In genomic region chrX:7147978-7148824, GRCh38 we compare ENCODE assay signal across 1 cellular context.
TF ChIP-seq lines count a peak whose summit lies in the region.

PUDP (minus strand) TSS chrX:7148153; CDS start chrX:7148113, 40 bp downstream.

TF ChIP-seq in H1, 55 proteins besides CTCF, POLR2A, EP300 and RAD21 (continued from another document):
- TF ChIP-seq CHD1 (IDR thresholded peaks at IDR 0.05; ENCODE audit: low read depth, low read length) (no peak), TCF12 (IDR thresholded peaks at IDR 0.05; ENCODE audit: low read depth, low read length) (no peak), BCL11A (IDR thresholded peaks at IDR 0.05; ENCODE audit: low read depth in 2 of 2, low read length in 2 of 2) (no peak), ZNF274 (IDR thresholded peaks at IDR 0.05; ENCODE audit: borderline replicate concordance, extremely low read depth, low read length) (no peak), TAF7 (optimal IDR thresholded peaks at IDR 0.05; ENCODE audit: borderline replicate concordance, low read depth, low read length) (no peak), SUZ12 (IDR thresholded peaks at IDR 0.05; ENCODE audit: low read length) (no peak), ASH2L (IDR thresholded peaks at IDR 0.05; ENCODE audit: low read length) (peak; percentile 52), RNF2 (IDR thresholded peaks at IDR 0.05; ENCODE audit: borderline replicate concordance, low read depth, low read length, missing control alignments, poor library complexity, severe bottlenecking) (no peak), NANOG (IDR thresholded peaks at IDR 0.05; ENCODE audit: insufficient read depth, low read depth, low read length, poor library complexity, severe bottlenecking) (no peak), GTF2F1 (IDR thresholded peaks at IDR 0.05; ENCODE audit: borderline replicate concordance, low read depth, low read length) (no peak), PHF8 (conservative IDR thresholded peaks at IDR 0.05; ENCODE audit: low read depth, low read length) (peak; percentile 66; the same call in 1 of the 2 replicates), EZH2 (IDR thresholded peaks at IDR 0.05; ENCODE audit: low read depth, low read length, severe bottlenecking) (no peak), JUND (IDR thresholded peaks at IDR 0.05; ENCODE audit: low read length) (no peak), BACH1 (IDR thresholded peaks at IDR 0.05; ENCODE audit: low read length) (no peak), CHD7 (IDR thresholded peaks at IDR 0.05; ENCODE audit: insufficient replicate concordance, low read length) (no peak), HDAC6 (IDR thresholded peaks at IDR 0.05; ENCODE audit: low read depth, low read length) (no peak), SP4 (IDR thresholded peaks at IDR 0.05; ENCODE audit: low read length) (no peak), EGR1 (IDR thresholded peaks at IDR 0.05; ENCODE audit: borderline replicate concordance, low read depth, low read length) (no peak), BRCA1 (IDR thresholded peaks at IDR 0.05; ENCODE audit: low read depth, low read length) (no peak), GABPA (IDR thresholded peaks at IDR 0.05; ENCODE audit: borderline replicate concordance, insufficient read depth, low read length) (no peak), JUN (IDR thresholded peaks at IDR 0.05; ENCODE audit: low read depth, low read length) (no peak), KDM1A (IDR thresholded peaks at IDR 0.05; ENCODE audit: borderline replicate concordance, low read length) (no peak), E2F6 (IDR thresholded peaks at IDR 0.05) (no peak), NRF1 (IDR thresholded peaks at IDR 0.05; ENCODE audit: low read depth, low read length) (peak; percentile 70), TEAD4 (IDR thresholded peaks at IDR 0.05; ENCODE audit: low read depth, low read length) (no peak), CREB1 (IDR thresholded peaks at IDR 0.05) (no peak), SIX5 (IDR thresholded peaks at IDR 0.05; ENCODE audit: low read depth, low read length) (no peak), TAF1 (IDR thresholded peaks at IDR 0.05; ENCODE audit: low read depth, low read length) (peak; percentile 9; the same call in 1 of the 2 replicates), USF2 (IDR thresholded peaks at IDR 0.05; ENCODE audit: low read length) (no peak), TBP (IDR thresholded peaks at IDR 0.05; ENCODE audit: low read depth, low read length) (no peak), KDM4A (IDR thresholded peaks at IDR 0.05; ENCODE audit: low read depth, low read length, severe bottlenecking) (peak; percentile 51), RBBP5 (IDR thresholded peaks at IDR 0.05; ENCODE audit: borderline replicate concordance, low read depth, low read length) (peak; percentile 85; the same call in 1 of the 2 replicates), SRF (IDR thresholded peaks at IDR 0.05; ENCODE audit: low read depth, low read length) (no peak), ATF2 (IDR thresholded peaks at IDR 0.05; ENCODE audit: low read length) (no peak), YY1 (IDR thresholded peaks at IDR 0.05; ENCODE audit: low read depth, low read length) (peak; percentile 67), CHD2 (IDR thresholded peaks at IDR 0.05; ENCODE audit: low read length) (no peak)
